ENCODE assay signal across 8 cellular contexts in the genomic region with DNA sequence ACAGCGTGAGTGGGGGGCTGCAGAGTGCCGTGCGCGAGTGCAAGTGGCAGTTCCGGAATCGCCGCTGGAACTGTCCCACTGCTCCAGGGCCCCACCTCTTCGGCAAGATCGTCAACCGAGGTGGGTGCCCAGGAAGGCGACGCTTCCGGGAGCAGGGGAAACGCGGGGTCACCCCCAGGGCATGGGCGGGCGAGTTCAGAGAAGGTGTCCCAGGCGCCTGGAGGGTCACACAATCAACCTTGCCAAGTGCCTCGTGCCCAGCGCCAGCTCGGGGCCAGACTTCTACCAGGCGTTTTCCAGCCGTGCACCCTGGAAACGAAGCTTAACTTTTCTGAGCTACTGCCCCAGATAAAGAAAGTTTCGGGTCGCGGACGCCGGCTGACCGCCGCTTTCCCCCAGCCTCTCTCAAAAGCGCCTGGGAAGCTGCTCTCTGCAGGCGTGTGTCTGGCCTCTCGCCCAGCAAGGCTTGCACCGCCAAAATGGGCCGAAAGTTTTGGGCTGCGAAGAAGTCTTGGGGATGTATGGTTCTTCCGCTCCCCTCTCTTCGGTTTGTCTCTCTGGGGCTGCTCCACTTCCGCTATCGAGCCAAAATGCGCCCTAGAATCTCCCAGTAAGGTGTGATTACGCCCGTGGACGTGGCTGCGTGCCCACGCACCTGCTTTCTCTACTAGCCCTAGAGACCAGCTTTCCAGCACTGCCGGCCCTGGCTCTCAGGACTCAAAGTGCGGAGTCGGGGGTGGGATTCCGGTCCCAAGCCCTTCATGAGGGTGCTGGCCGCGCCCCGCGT. TPM values are rescaled to one million over a fixed set of nuclear protein-coding genes. Genes with fewer than 3 reads are reported as not detected.
DNase-seq lines count a peak whose midpoint lies in the region; ATAC-seq, FAIRE-seq and TF ChIP-seq lines count a peak whose summit lies in the region.

No MANE protein-coding gene starts in this region.

- DNase-seq in CD4-positive, CD25-positive, alpha-beta regulatory T cell: peak in 2 of 3 donors; percentile 46 to 67
- DNase-seq in PC-3 (no peak), GM12892 (ENCODE audit: insufficient read length) (no peak), H54 (ENCODE audit: insufficient read length, low spot score) (no peak), SW 1271 (lab: John Stamatoyannopoulos, UW) (no peak)
- no peak for DNase-seq in activated CD4-positive, CD25-positive, alpha-beta regulatory T cell treated with anti-CD3 and anti-CD28 coated beads, Interleukin-2, amount 50 U/mL, for 72 hours

- H3K4me3 ChIP-seq in CD4-positive, CD25-positive, alpha-beta regulatory T cell (ENCODE audit: low read depth, low read length): peak overlapping the region; percentile 68
- H3K4me3 ChIP-seq in PC-3 (ENCODE audit: low read length): peak overlapping the region; percentile 67
- H3K4me3 ChIP-seq in neural cell (ENCODE audit: low read length): peak overlapping the region; percentile 68

- no peaks in the 10 kb centered on the region for H3K36me3 ChIP-seq in CD4-positive, CD25-positive, alpha-beta regulatory T cell (ENCODE audit: control insufficient read depth, insufficient read depth, low read length)
- no peaks in the 10 kb centered on the region for H3K36me3 ChIP-seq in PC-3 (ENCODE audit: low read depth, low read length)
- no peaks in the 10 kb centered on the region for H3K36me3 ChIP-seq in neural cell (ENCODE audit: insufficient read depth, low read length)

- peak; percentile 22 to 28 for ATAC-seq in CD4-positive, CD25-positive, alpha-beta regulatory T cell (ENCODE audit: low read depth in 2 of 2)
- ATAC-seq in PC-3: no peak

- TF ChIP-seq EP300 in neural cell (conservative IDR thresholded peaks at IDR 0.05; ENCODE audit: poor library complexity, severe bottlenecking): no peak

- no peak for TF ChIP-seq CTCF in PC-3 (conservative IDR thresholded peaks at IDR 0.05; ENCODE audit: low read depth, low read length)
- TF ChIP-seq CTCF in neural cell (IDR thresholded peaks at IDR 0.05; ENCODE audit: poor library complexity, severe bottlenecking): no peak

- H3K4me1 Mint-ChIP-seq in CD4-positive, CD25-positive, alpha-beta regulatory T cell: peaks cover 0 to 49% (median 18%) of the 10 kb centered on the region in 4 donors
- peaks cover 53% of the 10 kb centered on the region for H3K4me1 Mint-ChIP-seq in dendritic cell treated with granulocyte-macrophage colony-stimulating factor and Interleukin-4, amounts not matched to agents 40 ng/mL and 50 ng/mL, for 4 days (ENCODE audit: low read depth)

- H3K36me3 Mint-ChIP-seq in CD4-positive, CD25-positive, alpha-beta regulatory T cell: no peaks in the 10 kb centered on the region
- H3K36me3 Mint-ChIP-seq in dendritic cell treated with granulocyte-macrophage colony-stimulating factor and Interleukin-4, amounts not matched to agents 40 ng/mL and 50 ng/mL, for 4 days (ENCODE audit: low read depth): no peaks in the 10 kb centered on the region

- no TSS peak for BruUV-seq in PC-3 (replicated peaks; lab: Mats Ljungman, UMichigan)

- POLR2A ChIA-PET in PC-3 (lab: Charles Lee; ENCODE audit: unreplicated experiment): no interaction called here

- FAIRE-seq in GM12892 (lab: Jason Lieb, UNC): no peak
- FAIRE-seq in H54 (lab: Jason Lieb, UNC): no peak

- H3K27me3 ChIP-seq in CD4-positive, CD25-positive, alpha-beta regulatory T cell (ENCODE audit: control insufficient read depth, insufficient read depth, low read length): peaks cover 31% of the 10 kb centered on the region
- H3K27me3 ChIP-seq in PC-3 (ENCODE audit: low read length): peaks cover 52% of the 10 kb centered on the region
- peaks cover 99% of the 10 kb centered on the region for H3K27me3 ChIP-seq in neural cell (ENCODE audit: insufficient read depth, low read depth, low read length)

- peaks cover 80% of the 10 kb centered on the region for H3K27me3 Mint-ChIP-seq in CD4-positive, CD25-positive, alpha-beta regulatory T cell
- H3K27me3 Mint-ChIP-seq in dendritic cell treated with granulocyte-macrophage colony-stimulating factor and Interleukin-4, amounts not matched to agents 40 ng/mL and 50 ng/mL, for 4 days: peaks cover 95% of the 10 kb centered on the region

- H4K20me1 ChIP-seq in PC-3 (ENCODE audit: low read length) (no peaks in the 10 kb centered on the region), neural cell (ENCODE audit: insufficient read depth) (no peaks in the 10 kb centered on the region)

- H3K79me2 ChIP-seq in PC-3 (ENCODE audit: low read length) (no peaks in the 10 kb centered on the region), neural cell (replicated peaks; ENCODE audit: insufficient read depth, low read length) (no peaks in the 10 kb centered on the region)

- TF ChIP-seq POLR2A in GM12892 (IDR thresholded peaks at IDR 0.05; ENCODE audit: low read depth, low read length) (no peak), H54 (IDR thresholded peaks at IDR 0.05; ENCODE audit: low read depth, low read length) (no peak)

- no peaks in the 10 kb centered on the region for H3K9me3 ChIP-seq in CD4-positive, CD25-positive, alpha-beta regulatory T cell (ENCODE audit: control insufficient read depth in 2 of 2, low read length in 2 of 2)
- H3K9me3 ChIP-seq in PC-3 (ENCODE audit: low read length) (no peaks in the 10 kb centered on the region), neural cell (ENCODE audit: low read length) (no peaks in the 10 kb centered on the region)

- peak overlapping the region; percentile 87 to 92 (median 90) for H3K4me3 Mint-ChIP-seq in CD4-positive, CD25-positive, alpha-beta regulatory T cell
- H3K4me3 Mint-ChIP-seq in dendritic cell treated with granulocyte-macrophage colony-stimulating factor and Interleukin-4, amounts not matched to agents 40 ng/mL and 50 ng/mL, for 4 days: peak overlapping the region; percentile 53

- H3K27ac Mint-ChIP-seq in CD4-positive, CD25-positive, alpha-beta regulatory T cell: peak overlapping the region; percentile 43 to 89 (median 78)
- H3K27ac Mint-ChIP-seq in dendritic cell treated with granulocyte-macrophage colony-stimulating factor and Interleukin-4, amounts not matched to agents 40 ng/mL and 50 ng/mL, for 4 days: peak overlapping the region; percentile 31

- H3K9me2 ChIP-seq in PC-3 (replicated peaks; ENCODE audit: low read length) (no peaks in the 10 kb centered on the region), neural cell (ENCODE audit: insufficient read depth, low read length) (no peaks in the 10 kb centered on the region)

- no peak for TF ChIP-seq RAD21 in neural cell (conservative IDR thresholded peaks at IDR 0.05)

- CTCF ChIA-PET in PC-3 (lab: Charles Lee): interaction anchor here (0.5 to 0.7 kb wide), 3 partner anchors 14 to 23 kb away, joined by 3 read pairs; a partner anchor contains a TSS

- H3K9me3 Mint-ChIP-seq in CD4-positive, CD25-positive, alpha-beta regulatory T cell: peaks cover 0 to 5% (median 0%) of the 10 kb centered on the region in 7 donors
- no peaks in the 10 kb centered on the region for H3K9me3 Mint-ChIP-seq in dendritic cell treated with granulocyte-macrophage colony-stimulating factor and Interleukin-4, amounts not matched to agents 40 ng/mL and 50 ng/mL, for 4 days

- H2AFZ ChIP-seq in PC-3 (ENCODE audit: low read length) (peak overlapping the region; percentile 74), neural cell (ENCODE audit: low read depth, low read length) (no peak overlapping the region)

- no peak overlapping the region for H3K9ac ChIP-seq in PC-3 (ENCODE audit: low read length)
- H3K9ac ChIP-seq in neural cell (ENCODE audit: low read length): no peak overlapping the region

- H3K4me2 ChIP-seq in PC-3 (ENCODE audit: low read length) (peak overlapping the region; percentile 94), neural cell (ENCODE audit: low read length) (no peak overlapping the region)

- H3F3A ChIP-seq in PC-3 (ENCODE audit: low read length, unreplicated experiment) (no peaks in the 10 kb centered on the region), neural cell (ENCODE audit: insufficient read depth, low read length, poor library complexity, severe bottlenecking) (no peaks in the 10 kb centered on the region)

- H3K27ac ChIP-seq in CD4-positive, CD25-positive, alpha-beta regulatory T cell (ENCODE audit: insufficient read depth, low read length, poor library complexity, severe bottlenecking): no peak overlapping the region
- no peak overlapping the region for H3K27ac ChIP-seq in PC-3 (ENCODE audit: low read length)
- H3K27ac ChIP-seq in neural cell (ENCODE audit: low read length): no peak overlapping the region

- intact Hi-C loops in PC-3 (cut with micrococcal nuclease): loop anchor here (5.0 kb wide), 1 partner anchor 127 kb away; a partner anchor contains a TSS
- intact Hi-C loops in dendritic cell treated with granulocyte-macrophage colony-stimulating factor and Interleukin-4, amounts not matched to agents 40 ng/mL and 50 ng/mL, for 4 days (cut with micrococcal nuclease): loop anchor here (5.0 kb wide), 2 partner anchors 42 to 127 kb away; a partner anchor contains a TSS

- peaks cover 51% of the 10 kb centered on the region for H3K4me1 ChIP-seq in CD4-positive, CD25-positive, alpha-beta regulatory T cell (ENCODE audit: control insufficient read depth, insufficient read depth, low read length, poor library complexity, severe bottlenecking)
- peaks cover 29% of the 10 kb centered on the region for H3K4me1 ChIP-seq in PC-3 (ENCODE audit: insufficient read depth, low read length)

RNA-seq across cellular contexts. Expression of a gene that starts 1.7 kb away (rescaled TPM):
- total RNA-seq in CD4-positive, CD25-positive, alpha-beta regulatory T cell: 0.62 TPM
- polyA plus RNA-seq in CD4-positive, CD25-positive, alpha-beta regulatory T cell: under 1 TPM in 1 of 4 donors, not detected in 3; 0.39 TPM
- not detected in 2 replicates for total RNA-seq in PC-3 (2014; rRNA removed)
- polyA plus RNA-seq in neural cell: not detected in 2 replicates
- not detected in 2 replicates for polyA minus RNA-seq in neural cell
- not detected for polyA plus RNA-seq in GM12892 (2012; ENCODE audit: missing spikeins)

RNA-seq across cellular contexts. Expression of a gene that starts 8.3 kb away (rescaled TPM):
- total RNA-seq in CD4-positive, CD25-positive, alpha-beta regulatory T cell: 1.6 TPM
- not detected for polyA plus RNA-seq in CD4-positive, CD25-positive, alpha-beta regulatory T cell
- total RNA-seq in PC-3 (2014; rRNA removed): 3.7 and 7.4 TPM in 2 replicates
- 0.92 and 1.2 TPM in 2 replicates for polyA plus RNA-seq in neural cell
- polyA minus RNA-seq in neural cell: 0.73 TPM in 1 of 2 replicates, not detected in the other
- polyA plus RNA-seq in GM12892 (2012; ENCODE audit: missing spikeins): 0.36 TPM

RNA-seq across cellular contexts. Expression of a gene that starts 19.4 kb away (rescaled TPM):
- 0.39 TPM for total RNA-seq in CD4-positive, CD25-positive, alpha-beta regulatory T cell
- not detected for polyA plus RNA-seq in CD4-positive, CD25-positive, alpha-beta regulatory T cell
- 3.5 and 5.6 TPM in 2 replicates for total RNA-seq in PC-3 (2014; rRNA removed)
- 0.20 and 0.51 TPM in 2 replicates for polyA plus RNA-seq in neural cell
- 0.24 and 0.93 TPM in 2 replicates for polyA minus RNA-seq in neural cell
- polyA plus RNA-seq in GM12892 (2012; ENCODE audit: missing spikeins): 2.2 TPM

RNA-seq across cellular contexts. Expression of a gene that starts 22.5 kb away (rescaled TPM):
- 79.4 TPM for total RNA-seq in CD4-positive, CD25-positive, alpha-beta regulatory T cell
- 10 to 100 TPM; 21.2 to 30.5 (median 23.6) TPM for polyA plus RNA-seq in CD4-positive, CD25-positive, alpha-beta regulatory T cell
- total RNA-seq in PC-3 (2014; rRNA removed): 85.5 and 93.0 TPM in 2 replicates
- 114 TPM in 2 replicates for polyA plus RNA-seq in neural cell
- 94.0 and 108 TPM in 2 replicates for polyA minus RNA-seq in neural cell
- polyA plus RNA-seq in GM12892 (2012; ENCODE audit: missing spikeins): 89.4 TPM

RNA-seq across cellular contexts. Expression of a gene that starts 38.8 kb away (rescaled TPM):
- total RNA-seq in CD4-positive, CD25-positive, alpha-beta regulatory T cell: 51.3 TPM
- polyA plus RNA-seq in CD4-positive, CD25-positive, alpha-beta regulatory T cell: 10 to 100 TPM; 59.3 to 83.8 (median 64.9) TPM
- 62.1 and 66.5 TPM in 2 replicates for total RNA-seq in PC-3 (2014; rRNA removed)
- polyA plus RNA-seq in neural cell: 69.0 and 71.0 TPM in 2 replicates
- 37.3 and 39.2 TPM in 2 replicates for polyA minus RNA-seq in neural cell
- polyA plus RNA-seq in GM12892 (2012; ENCODE audit: missing spikeins): 48.0 TPM

Comparison
In these comparisons a context has a peak if more than half of its experiments do, and no peak if none do; other contexts are left out.
1. DNase-seq: peak in CD4-positive, CD25-positive, alpha-beta regulatory T cell (2 of 3); none in PC-3 (single experiment), activated CD4-positive, CD25-positive, alpha-beta regulatory T cell treated with anti-CD3 and anti-CD28 coated beads, Interleukin-2, amount 50 U/mL, for 72 hours (single experiment), GM12892 (single experiment), H54 (single experiment) and SW 1271 (0 of 2).
2. Peak in every context shown above with its lines, with median percentiles within 50 percentile points of each other: H3K4me3 ChIP-seq.